Comparison of ENCODE assay signal across 11 cellular contexts in genomic region chr13:51721485-51721884, GRCh38.
DNase-seq lines count a peak whose midpoint lies in the region; ATAC-seq lines count a peak whose summit lies in the region.
"Had no signal": no experiment of that assay in that cellular context is flagged by ENCODE, and none has a peak within 500 bp of the region (broad histone marks: within the 10 kb centered on the region; RNA-seq: fewer than 3 reads in every experiment).

No MANE protein-coding gene starts in this region.

- DNase-seq in caudate nucleus (lab: John Stamatoyannopoulos, UW) (peak in 4 of 61 donors; percentile 23 to 36 (median 26)), substantia nigra (lab: John Stamatoyannopoulos, UW) (peak in 12 of 49 donors; percentile 16 to 43 (median 25)), NCI-H82 (lab: John Stamatoyannopoulos, UW) (no peak)
- DNase-seq in stimulated activated CD4-positive, alpha-beta T cell treated with anti-CD3 and anti-CD28 coated beads, Interleukin-12 subunit alpha, Interleukin-12 subunit beta, amount 100 ng/mL, for 4 hours = no peak
- DNase-seq: activated CD4-positive, alpha-beta T cell treated with anti-CD3 and anti-CD28 coated beads, Interleukin-2, amount 50 U/mL, for 48 hours; GDM1; NCI-H526 treated with DMSO at 0.1 percent for 48 hours had no signal

- H3K27ac ChIP-seq in caudate nucleus (ENCODE audit: low read depth, low read length) (peak overlapping the region; percentile 49), substantia nigra (ENCODE audit: low read depth, low read length, poor library complexity, severe bottlenecking) (peak overlapping the region; percentile 70)
- H3K27ac ChIP-seq: prostate gland had no signal

- ATAC-seq in GM19395 (IDR thresholded peaks at IDR 0.05; ENCODE audit: unreplicated experiment) (peak; percentile 92), HG03039 (IDR thresholded peaks at IDR 0.05; ENCODE audit: unreplicated experiment) (peak; percentile 74), GM18520 (IDR thresholded peaks at IDR 0.05; ENCODE audit: unreplicated experiment) (no peak)
